In genomic region chr13:91347212-91347995, GRCh38 we compare ENCODE assay signal across 8 cellular contexts. TPM values are rescaled to one million over a fixed set of nuclear protein-coding genes. Genes with fewer than 3 reads are reported as not detected.
DNase-seq lines count a peak whose midpoint lies in the region; ATAC-seq lines count a peak whose summit lies in the region.

MIR17HG (plus strand) TSS chr13:91347687.

- H3K36me3 Mint-ChIP-seq in activated T-helper 1 cell treated with anti-CD3 and anti-CD28 coated beads, Interleukin-12 subunit alpha, Interleukin-12 subunit beta, Interleukin-2, Interleukin-4 antibody, amounts not matched to agents 30 ng/mL and 10 ng/mL and 1 ng/mL, durations not matched to agents 14 hours and 24 hours and 36 hours (ENCODE audit: low read depth), result peaks cover 34% of the 10 kb centered on the region
- H3K36me3 Mint-ChIP-seq in naive thymus-derived CD8-positive, alpha-beta T cell, result peaks cover 0 to 33% (median 5%) of the 10 kb centered on the region in 3 donors
- peaks cover 14% of the 10 kb centered on the region for H3K36me3 Mint-ChIP-seq in stimulated activated memory B cell treated with anti-CD40 and anti-IgM and Interleukin-4, amounts not matched to agents 10 μg/mL and 1 μg/mL and 100 μg/mL, for 72 hours

- peaks cover 50% of the 10 kb centered on the region for H3K4me1 Mint-ChIP-seq in activated T-helper 1 cell treated with anti-CD3 and anti-CD28 coated beads, Interleukin-12 subunit alpha, Interleukin-12 subunit beta, Interleukin-2, Interleukin-4 antibody, amounts not matched to agents 30 ng/mL and 10 ng/mL and 1 ng/mL, durations not matched to agents 14 hours and 24 hours and 36 hours (ENCODE audit: low read depth)
- peaks cover 7 to 38% (median 33%) of the 10 kb centered on the region in 4 donors for H3K4me1 Mint-ChIP-seq in naive thymus-derived CD8-positive, alpha-beta T cell
- H3K4me1 Mint-ChIP-seq in stimulated activated memory B cell treated with anti-CD40 and anti-IgM and Interleukin-4, amounts not matched to agents 10 μg/mL and 1 μg/mL and 100 μg/mL, for 72 hours, result peaks cover 42% of the 10 kb centered on the region

- intact Hi-C loops in activated T-helper 1 cell treated with anti-CD3 and anti-CD28 coated beads, Interleukin-12 subunit alpha, Interleukin-12 subunit beta, Interleukin-2, Interleukin-4 antibody, amounts not matched to agents 30 ng/mL and 10 ng/mL and 1 ng/mL, durations not matched to agents 14 hours and 24 hours and 36 hours (cut with micrococcal nuclease), result loop anchor here (1.0 kb wide), 1 partner anchor 51 kb away; the partner anchor contains the start of gene GPC5

- H3K27ac Mint-ChIP-seq in activated T-helper 1 cell treated with anti-CD3 and anti-CD28 coated beads, Interleukin-12 subunit alpha, Interleukin-12 subunit beta, Interleukin-2, Interleukin-4 antibody, amounts not matched to agents 30 ng/mL and 10 ng/mL and 1 ng/mL, durations not matched to agents 14 hours and 24 hours and 36 hours, result peak within 1 kb of the TSS; percentile 91
- peak within 1 kb of the TSS; percentile 84 to 96 (median 95) for H3K27ac Mint-ChIP-seq in naive thymus-derived CD8-positive, alpha-beta T cell
- H3K27ac Mint-ChIP-seq in stimulated activated memory B cell treated with anti-CD40 and anti-IgM and Interleukin-4, amounts not matched to agents 10 μg/mL and 1 μg/mL and 100 μg/mL, for 72 hours, result peak within 1 kb of the TSS; percentile 93

- POLR2A ChIA-PET in naive thymus-derived CD8-positive, alpha-beta T cell (lab: Charles Lee), result interaction anchor here (1.0 to 1.5 kb wide), 3 partner anchors 21 to 51 kb away, joined by 3 to 6 read pairs (median 4); partner anchors contain the start of gene GPC5

- no peaks in the 10 kb centered on the region for H3K9me3 Mint-ChIP-seq in activated T-helper 1 cell treated with anti-CD3 and anti-CD28 coated beads, Interleukin-12 subunit alpha, Interleukin-12 subunit beta, Interleukin-2, Interleukin-4 antibody, amounts not matched to agents 30 ng/mL and 10 ng/mL and 1 ng/mL, durations not matched to agents 14 hours and 24 hours and 36 hours
- no peaks in the 10 kb centered on the region for H3K9me3 Mint-ChIP-seq in naive thymus-derived CD8-positive, alpha-beta T cell
- no peaks in the 10 kb centered on the region for H3K9me3 Mint-ChIP-seq in stimulated activated memory B cell treated with anti-CD40 and anti-IgM and Interleukin-4, amounts not matched to agents 10 μg/mL and 1 μg/mL and 100 μg/mL, for 72 hours

- no peaks in the 10 kb centered on the region for H3K27me3 Mint-ChIP-seq in activated T-helper 1 cell treated with anti-CD3 and anti-CD28 coated beads, Interleukin-12 subunit alpha, Interleukin-12 subunit beta, Interleukin-2, Interleukin-4 antibody, amounts not matched to agents 30 ng/mL and 10 ng/mL and 1 ng/mL, durations not matched to agents 14 hours and 24 hours and 36 hours (ENCODE audit: insufficient read depth)
- H3K27me3 Mint-ChIP-seq in naive thymus-derived CD8-positive, alpha-beta T cell, result no peaks in the 10 kb centered on the region
- no peaks in the 10 kb centered on the region for H3K27me3 Mint-ChIP-seq in stimulated activated memory B cell treated with anti-CD40 and anti-IgM and Interleukin-4, amounts not matched to agents 10 μg/mL and 1 μg/mL and 100 μg/mL, for 72 hours

- DNase-seq in Daoy (ENCODE audit: low read depth), result peak; percentile 89
- peak; percentile 63 for DNase-seq in GOT3 (lab: John Stamatoyannopoulos, UW)
- peak; percentile 77 for DNase-seq in LHCN-M2 (ENCODE audit: low read depth)
- peak; percentile 92 for DNase-seq in RPMI8226
- DNase-seq in activated T-helper 1 cell treated with anti-CD3 and anti-CD28 coated beads, Interleukin-12 subunit alpha, Interleukin-12 subunit beta, Interleukin-2, Interleukin-4 antibody, amounts not matched to agents 30 ng/mL and 10 ng/mL and 1 ng/mL, durations not matched to agents 14 hours and 24 hours and 36 hours (ENCODE audit: low spot score), result peak; percentile 86
- peak; percentile 81 for DNase-seq in fibroblast of gingiva (ENCODE audit: low read depth)
- peak; percentile 72 to 93 (median 82) for DNase-seq in naive thymus-derived CD8-positive, alpha-beta T cell

- peak within 1 kb of the TSS; percentile 88 for H3K4me3 Mint-ChIP-seq in activated T-helper 1 cell treated with anti-CD3 and anti-CD28 coated beads, Interleukin-12 subunit alpha, Interleukin-12 subunit beta, Interleukin-2, Interleukin-4 antibody, amounts not matched to agents 30 ng/mL and 10 ng/mL and 1 ng/mL, durations not matched to agents 14 hours and 24 hours and 36 hours
- H3K4me3 Mint-ChIP-seq in naive thymus-derived CD8-positive, alpha-beta T cell, result peak within 1 kb of the TSS; percentile 86 to 100 (median 96)
- peak within 1 kb of the TSS; percentile 98 for H3K4me3 Mint-ChIP-seq in stimulated activated memory B cell treated with anti-CD40 and anti-IgM and Interleukin-4, amounts not matched to agents 10 μg/mL and 1 μg/mL and 100 μg/mL, for 72 hours

- ATAC-seq in naive thymus-derived CD8-positive, alpha-beta T cell, result peak; percentile 54 to 67
- ATAC-seq in stimulated activated memory B cell treated with anti-CD40 and anti-IgM and Interleukin-4, amounts not matched to agents 10 μg/mL and 1 μg/mL and 100 μg/mL, for 72 hours, result peak; percentile 83

RNA-seq across cellular contexts. Expression of gene MIR17HG, which starts in this region (rescaled TPM):
- 4.5 and 8.5 TPM in 2 replicates for total RNA-seq in Daoy (2014; rRNA removed; shearing (Covaris generic))
- 2.6 and 3.6 TPM in 2 replicates for total RNA-seq in LHCN-M2 (2014; rRNA removed)
- 0.49 TPM for polyA plus RNA-seq in LHCN-M2 (2012)
- total RNA-seq in activated T-helper 1 cell treated with anti-CD3 and anti-CD28 coated beads, Interleukin-12 subunit alpha, Interleukin-12 subunit beta, Interleukin-2, Interleukin-4 antibody, amounts not matched to agents 30 ng/mL and 10 ng/mL and 1 ng/mL, durations not matched to agents 14 hours and 24 hours and 36 hours, result 46.5 and 52.1 TPM in 2 replicates
- 10 to 100 TPM; 15.8 to 17.5 TPM for total RNA-seq in naive thymus-derived CD8-positive, alpha-beta T cell
- under 1 TPM; 0.24 to 0.74 (median 0.47) TPM for polyA plus RNA-seq in naive thymus-derived CD8-positive, alpha-beta T cell

Comparison
In these comparisons a context has a peak if more than half of its experiments do, and no peak if none do; other contexts are left out.
1. Peak in every context shown above with its lines: DNase-seq and ATAC-seq.